ENCODE assay signal across 11 cellular contexts in genomic region chr12:561908-562593, GRCh38.
DNase-seq lines count a peak whose midpoint lies in the region; ATAC-seq and TF ChIP-seq lines count a peak whose summit lies in the region.
"Had no signal": no experiment of that assay in that cellular context is flagged by ENCODE, and none has a peak within 500 bp of the region (broad histone marks: within the 10 kb centered on the region; RNA-seq: fewer than 3 reads in every experiment).

No MANE protein-coding gene starts in this region.

- intact Hi-C loops in lower lobe of right lung (cut with DNase I) (no loop called here), tibial artery (cut with DNase I; ENCODE audit: low total_unique reads) (loop anchor here (10.0 kb wide), 1 partner anchor 1033 kb away; the partner anchor contains the start of gene FBXL14)

- peak overlapping the region; percentile 97 for H3K27ac Mint-ChIP-seq in activated naive CD8-positive, alpha-beta T cell treated with anti-CD3 and anti-CD28 coated beads, Interleukin-2, amount 10 ng/mL, durations not matched to agents 7 days and 5 days
- no peak overlapping the region for H3K27ac Mint-ChIP-seq in activated naive CD8-positive, alpha-beta T cell treated with anti-CD3 and anti-CD28 coated beads, Interleukin-2, amount 50 U/mL, for 24 hours
- peak overlapping the region; percentile 76 for H3K27ac Mint-ChIP-seq in activated T-helper 17 cell treated with anti-CD3 and anti-CD28 coated beads, Interleukin-2, amount 50 U/mL, for 72 hours
- H3K27ac Mint-ChIP-seq: nephron progenitor cell had no signal

- no peaks in the 10 kb centered on the region for H3K9me3 Mint-ChIP-seq in activated naive CD8-positive, alpha-beta T cell treated with anti-CD3 and anti-CD28 coated beads, Interleukin-2, amount 10 ng/mL, durations not matched to agents 7 days and 5 days
- H3K9me3 Mint-ChIP-seq in activated naive CD8-positive, alpha-beta T cell treated with anti-CD3 and anti-CD28 coated beads, Interleukin-2, amount 50 U/mL, for 24 hours: no peaks in the 10 kb centered on the region
- H3K9me3 Mint-ChIP-seq in activated T-helper 17 cell treated with anti-CD3 and anti-CD28 coated beads, Interleukin-2, amount 50 U/mL, for 72 hours: no peaks in the 10 kb centered on the region
- H3K9me3 Mint-ChIP-seq: nephron progenitor cell had no signal

- H3K4me1 ChIP-seq in lower lobe of right lung: peaks cover 20% of the 10 kb centered on the region
- no peaks in the 10 kb centered on the region for H3K4me1 ChIP-seq in tibial artery

- H3K4me1 Mint-ChIP-seq in activated naive CD8-positive, alpha-beta T cell treated with anti-CD3 and anti-CD28 coated beads, Interleukin-2, amount 10 ng/mL, durations not matched to agents 7 days and 5 days: peaks cover 49% of the 10 kb centered on the region
- peaks cover 42% of the 10 kb centered on the region for H3K4me1 Mint-ChIP-seq in activated naive CD8-positive, alpha-beta T cell treated with anti-CD3 and anti-CD28 coated beads, Interleukin-2, amount 50 U/mL, for 24 hours
- H3K4me1 Mint-ChIP-seq in activated T-helper 17 cell treated with anti-CD3 and anti-CD28 coated beads, Interleukin-2, amount 50 U/mL, for 72 hours: peaks cover 42% of the 10 kb centered on the region

- H3K36me3 Mint-ChIP-seq in activated naive CD8-positive, alpha-beta T cell treated with anti-CD3 and anti-CD28 coated beads, Interleukin-2, amount 10 ng/mL, durations not matched to agents 7 days and 5 days: peaks cover 11% of the 10 kb centered on the region
- H3K36me3 Mint-ChIP-seq in activated naive CD8-positive, alpha-beta T cell treated with anti-CD3 and anti-CD28 coated beads, Interleukin-2, amount 50 U/mL, for 24 hours (ENCODE audit: low read depth): no peaks in the 10 kb centered on the region
- peaks cover 8% of the 10 kb centered on the region for H3K36me3 Mint-ChIP-seq in activated T-helper 17 cell treated with anti-CD3 and anti-CD28 coated beads, Interleukin-2, amount 50 U/mL, for 72 hours (ENCODE audit: low read depth)

- ATAC-seq in activated naive CD8-positive, alpha-beta T cell treated with anti-CD3 and anti-CD28 coated beads, Interleukin-2, amount 10 ng/mL, durations not matched to agents 7 days and 5 days (ENCODE audit: low read depth): no peak
- no peak for ATAC-seq in activated naive CD8-positive, alpha-beta T cell treated with anti-CD3 and anti-CD28 coated beads, Interleukin-2, amount 50 U/mL, for 24 hours
- ATAC-seq in activated T-helper 17 cell treated with anti-CD3 and anti-CD28 coated beads, Interleukin-2, amount 50 U/mL, for 72 hours (replicated peaks): no peak
- peak; percentile 69 to 75 for ATAC-seq in lower lobe of right lung
- no peak for ATAC-seq in HG02798 (IDR thresholded peaks at IDR 0.05; ENCODE audit: poor library complexity, unreplicated experiment)

- no peak for TF ChIP-seq CTCF in lower lobe of right lung (IDR thresholded peaks at IDR 0.05)
- no peak for TF ChIP-seq CTCF in tibial artery (IDR thresholded peaks at IDR 0.05)

- H3K27ac ChIP-seq in lower lobe of right lung (peak overlapping the region; percentile 78), tibial artery (no peak overlapping the region)
- H3K27ac ChIP-seq: cardiac muscle cell had no signal

- DNase-seq in activated naive CD8-positive, alpha-beta T cell treated with anti-CD3 and anti-CD28 coated beads, Interleukin-2, amount 10 ng/mL, durations not matched to agents 7 days and 5 days: no peak
- DNase-seq in activated naive CD8-positive, alpha-beta T cell treated with anti-CD3 and anti-CD28 coated beads, Interleukin-2, amount 50 U/mL, for 24 hours: no peak
- peak; percentile 85 for DNase-seq in lower lobe of right lung
- peak; percentile 78 to 81 for DNase-seq in tibial artery
- no peak for DNase-seq in stimulated activated CD4-positive, alpha-beta T cell treated with anti-CD3 and anti-CD28 coated beads, Interleukin-2, amount 100 ng/mL, for 24 hours
- no peak for DNase-seq in T1000 (lab: John Stamatoyannopoulos, UW)
- DNase-seq: NCI-H146, nephron progenitor cell had no signal

- H3K9me3 ChIP-seq in lower lobe of right lung (no peaks in the 10 kb centered on the region), tibial artery (no peaks in the 10 kb centered on the region)

- POLR2A ChIA-PET in activated naive CD8-positive, alpha-beta T cell treated with anti-CD3 and anti-CD28 coated beads, Interleukin-2, amount 10 ng/mL, durations not matched to agents 7 days and 5 days (lab: Charles Lee): interaction anchor here (0.6 to 1.4 kb wide), 2 partner anchors 22 to 190 kb away, joined by 3 read pairs; partner anchors contain the start of gene WNK1

- peak overlapping the region; percentile 86 for H3K4me3 Mint-ChIP-seq in activated naive CD8-positive, alpha-beta T cell treated with anti-CD3 and anti-CD28 coated beads, Interleukin-2, amount 10 ng/mL, durations not matched to agents 7 days and 5 days
- no peak overlapping the region for H3K4me3 Mint-ChIP-seq in activated naive CD8-positive, alpha-beta T cell treated with anti-CD3 and anti-CD28 coated beads, Interleukin-2, amount 50 U/mL, for 24 hours
- H3K4me3 Mint-ChIP-seq in activated T-helper 17 cell treated with anti-CD3 and anti-CD28 coated beads, Interleukin-2, amount 50 U/mL, for 72 hours: peak overlapping the region; percentile 57
- H3K4me3 Mint-ChIP-seq: nephron progenitor cell had no signal

- H3K27me3 ChIP-seq in lower lobe of right lung (ENCODE audit: low read depth) (no peaks in the 10 kb centered on the region), tibial artery (no peaks in the 10 kb centered on the region)
- H3K27me3 ChIP-seq: cardiac muscle cell had no signal

- H3K4me3 ChIP-seq in lower lobe of right lung (peak overlapping the region; percentile 31), tibial artery (peak overlapping the region in 1 of 2 donors; percentile 26)
- H3K4me3 ChIP-seq: cardiac muscle cell had no signal

- H3K36me3 ChIP-seq in lower lobe of right lung (no peaks in the 10 kb centered on the region), tibial artery (peaks cover 0 to 39% (median 15%) of the 10 kb centered on the region in 3 donors)
- H3K36me3 ChIP-seq: cardiac muscle cell had no signal

- no peaks in the 10 kb centered on the region for H3K27me3 Mint-ChIP-seq in activated naive CD8-positive, alpha-beta T cell treated with anti-CD3 and anti-CD28 coated beads, Interleukin-2, amount 10 ng/mL, durations not matched to agents 7 days and 5 days
- H3K27me3 Mint-ChIP-seq in activated naive CD8-positive, alpha-beta T cell treated with anti-CD3 and anti-CD28 coated beads, Interleukin-2, amount 50 U/mL, for 24 hours: no peaks in the 10 kb centered on the region
- no peaks in the 10 kb centered on the region for H3K27me3 Mint-ChIP-seq in activated T-helper 17 cell treated with anti-CD3 and anti-CD28 coated beads, Interleukin-2, amount 50 U/mL, for 72 hours

Comparison
In these comparisons a context has a peak if more than half of its experiments do, and no peak if none do; other contexts are left out.
1. ATAC-seq: peak in lower lobe of right lung (2 of 2); none in activated naive CD8-positive, alpha-beta T cell treated with anti-CD3 and anti-CD28 coated beads, Interleukin-2, amount 10 ng/mL, durations not matched to agents 7 days and 5 days (single experiment), activated naive CD8-positive, alpha-beta T cell treated with anti-CD3 and anti-CD28 coated beads, Interleukin-2, amount 50 U/mL, for 24 hours (single experiment), activated T-helper 17 cell treated with anti-CD3 and anti-CD28 coated beads, Interleukin-2, amount 50 U/mL, for 72 hours (single experiment) and HG02798 (single experiment).
2. DNase-seq: peak in lower lobe of right lung (single experiment) and tibial artery (2 of 2); none in activated naive CD8-positive, alpha-beta T cell treated with anti-CD3 and anti-CD28 coated beads, Interleukin-2, amount 10 ng/mL, durations not matched to agents 7 days and 5 days (single experiment), activated naive CD8-positive, alpha-beta T cell treated with anti-CD3 and anti-CD28 coated beads, Interleukin-2, amount 50 U/mL, for 24 hours (single experiment), stimulated activated CD4-positive, alpha-beta T cell treated with anti-CD3 and anti-CD28 coated beads, Interleukin-2, amount 100 ng/mL, for 24 hours (0 of 2) and T1000 (single experiment).